1 cellular context compared by ENCODE assay signal in genomic region chr21:35602811-35603210, GRCh38.
TF ChIP-seq lines count a peak whose summit lies in the region.

No MANE protein-coding gene starts in this region.

TF ChIP-seq in IMR-90, 13 proteins besides CTCF, POLR2A, EP300 and RAD21:
- TF ChIP-seq MXI1 (IDR thresholded peaks at IDR 0.05; ENCODE audit: borderline replicate concordance, low read depth, low read length) (no peak), RFX5 (IDR thresholded peaks at IDR 0.05; ENCODE audit: low read depth, low read length) (no peak), BHLHE40 (IDR thresholded peaks at IDR 0.05; ENCODE audit: low read depth, low read length) (no peak), ELK1 (IDR thresholded peaks at IDR 0.05; ENCODE audit: borderline replicate concordance, low read depth, low read length) (no peak), USF2 (IDR thresholded peaks at IDR 0.05; ENCODE audit: low read depth, low read length) (no peak), MAFK (IDR thresholded peaks at IDR 0.05; ENCODE audit: low read depth, low read length) (no peak), MAZ (IDR thresholded peaks at IDR 0.05; ENCODE audit: borderline replicate concordance, low read depth, low read length) (no peak), RCOR1 (IDR thresholded peaks at IDR 0.05; ENCODE audit: insufficient replicate concordance, low read length) (no peak), NFE2L2 (IDR thresholded peaks at IDR 0.05; ENCODE audit: low read depth, low read length) (no peak), SMC3 (IDR thresholded peaks at IDR 0.05; ENCODE audit: low read depth, low read length) (no peak), CEBPB (IDR thresholded peaks at IDR 0.05; ENCODE audit: low read depth, low read length) (no peak), CHD1 (IDR thresholded peaks at IDR 0.05; ENCODE audit: low read depth, low read length) (no peak), FOS (IDR thresholded peaks at IDR 0.05; ENCODE audit: low read depth, low read length) (no peak)
